In genomic region chr5:110463116-110463515, GRCh38 we compare ENCODE assay signal across 21 cellular contexts.
"Had no signal": no experiment of that assay in that cellular context is flagged by ENCODE, and none has a peak within 500 bp of the region (broad histone marks: within the 10 kb centered on the region; RNA-seq: fewer than 3 reads in every experiment).

No MANE protein-coding gene starts in this region.

- ATAC-seq: body of pancreas, gastrocnemius medialis, natural killer cell had no signal

- H3K36me3 ChIP-seq: cardiac muscle cell, gastrocnemius medialis, spleen had no signal

- H3K4me3 ChIP-seq: body of pancreas, cardiac muscle cell, gastrocnemius medialis, spleen, testis had no signal

- DNase-seq: activated CD4-positive, alpha-beta T cell treated with anti-CD3 and anti-CD28 coated beads for 4 hours; activated CD4-positive, alpha-beta T cell treated with anti-CD3 and anti-CD28 coated beads, Interleukin-2, amount 50 U/mL, for 48 hours; activated CD4-positive, CD25-positive, alpha-beta regulatory T cell; activated naive CD4-positive, alpha-beta T cell treated with Interleukin-2 at 50 U/mL for 16 hours; activated naive CD8-positive, alpha-beta T cell treated with anti-CD3 and anti-CD28 coated beads for 36 hours; activated T-cell treated with anti-CD3 and anti-CD28 coated beads, Interleukin-2, amount 50 U/mL, for 48 hours; amygdala; body of pancreas; dermis blood vessel endothelial cell; effector memory CD4-positive, alpha-beta T cell; gastrocnemius medialis; hypothalamus; midbrain; natural killer cell; retina; spleen; stimulated activated CD4-positive, alpha-beta T cell treated with anti-CD3 and anti-CD28 coated beads, Interleukin-4, amount 100 ng/mL, for 1 hour; stimulated activated naive CD4-positive, alpha-beta T cell; T1000; testis had no signal

- H3K4me1 ChIP-seq: body of pancreas, gastrocnemius medialis, spleen, testis had no signal

- H3K9me3 ChIP-seq: body of pancreas, gastrocnemius medialis, spleen, testis had no signal

- H3K27me3 ChIP-seq: body of pancreas, cardiac muscle cell, gastrocnemius medialis, spleen, testis had no signal
